ENCODE assay signal across 18 cellular contexts in the genomic region with DNA sequence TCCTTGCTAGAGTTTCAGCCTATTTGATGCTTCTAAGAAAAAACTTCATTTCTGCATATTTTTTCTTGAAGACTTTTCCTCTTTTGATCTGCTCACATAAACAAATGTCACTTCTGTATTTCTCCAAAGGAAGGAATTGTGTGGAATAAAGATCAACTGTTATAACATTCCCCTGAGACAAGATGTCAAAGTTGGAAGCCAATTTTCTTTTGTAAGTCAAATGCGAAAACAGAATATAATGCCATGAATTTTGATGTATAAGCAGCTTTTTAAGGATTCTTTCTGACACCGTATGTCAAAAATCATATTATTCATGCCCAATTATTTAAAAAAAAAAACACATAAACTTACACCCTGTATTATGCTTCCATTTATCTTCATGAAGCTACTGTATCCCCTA.
"Had no signal": no experiment of that assay in that cellular context is flagged by ENCODE, and none has a peak within 500 bp of the region (broad histone marks: within the 10 kb centered on the region; RNA-seq: fewer than 3 reads in every experiment).

No MANE protein-coding gene starts in this region.

- H3K36me3 Mint-ChIP-seq: naive B cell had no signal

- H3K4me3 ChIP-seq: colonic mucosa, gastroesophageal sphincter, lung, ovary, uterus had no signal

- H3K4me1 ChIP-seq: colonic mucosa, uterus had no signal

- DNase-seq: activated CD4-positive, alpha-beta T cell treated with anti-CD3 and anti-CD28 coated beads, Interleukin-2, amount 10 ng/mL, durations not matched to agents 7 days and 5 days; activated CD8-positive, alpha-beta memory T cell treated with anti-CD3 and anti-CD28 coated beads, Interleukin-2, amount 50 U/mL, for 4 hours; activated naive CD4-positive, alpha-beta T cell treated with anti-CD3 and anti-CD28 coated beads for 36 hours; activated T-cell treated with anti-CD3 and anti-CD28 coated beads, Interleukin-2, amount 50 U/mL, for 4 hours; brain microvascular endothelial cell; central memory CD4-positive, alpha-beta T cell; colonic mucosa; heart left ventricle; naive B cell; ovary; stimulated activated CD8-positive, alpha-beta memory T cell treated with anti-CD3 and anti-CD28 coated beads, Interleukin-4, amount 100 ng/mL, for 48 hours; stimulated activated naive CD4-positive, alpha-beta T cell; T-helper 1 cell; uterus had no signal

- H3K27me3 Mint-ChIP-seq: naive B cell had no signal

- H3K9me3 ChIP-seq: colonic mucosa, gastroesophageal sphincter, heart left ventricle, ovary, uterus had no signal

- H3K36me3 ChIP-seq: brain microvascular endothelial cell, colonic mucosa, gastroesophageal sphincter, heart left ventricle, ovary, uterus had no signal

- H3K27ac Mint-ChIP-seq: activated CD4-positive, alpha-beta T cell treated with anti-CD3 and anti-CD28 coated beads, Interleukin-2, amount 10 ng/mL, durations not matched to agents 7 days and 5 days; activated naive CD4-positive, alpha-beta T cell treated with anti-CD3 and anti-CD28 coated beads for 36 hours; naive B cell had no signal

- H3K27ac ChIP-seq: brain microvascular endothelial cell, colonic mucosa, gastroesophageal sphincter, ovary, uterus had no signal

- H3K9me3 Mint-ChIP-seq: activated CD4-positive, alpha-beta T cell treated with anti-CD3 and anti-CD28 coated beads, Interleukin-2, amount 10 ng/mL, durations not matched to agents 7 days and 5 days; activated naive CD4-positive, alpha-beta T cell treated with anti-CD3 and anti-CD28 coated beads for 36 hours; activated T-cell treated with anti-CD3 and anti-CD28 coated beads, Interleukin-2, amount 50 U/mL, for 4 hours; naive B cell had no signal

- H3K27me3 ChIP-seq: brain microvascular endothelial cell, colonic mucosa, ovary, uterus had no signal

- H3K4me3 Mint-ChIP-seq: activated CD4-positive, alpha-beta T cell treated with anti-CD3 and anti-CD28 coated beads, Interleukin-2, amount 10 ng/mL, durations not matched to agents 7 days and 5 days; activated naive CD4-positive, alpha-beta T cell treated with anti-CD3 and anti-CD28 coated beads for 36 hours; activated T-cell treated with anti-CD3 and anti-CD28 coated beads, Interleukin-2, amount 50 U/mL, for 4 hours; naive B cell had no signal

- ATAC-seq: activated CD4-positive, CD25-positive, alpha-beta regulatory T cell treated with anti-CD3 and anti-CD28 coated beads, Interleukin-2, amount 50 U/mL, for 24 hours; activated T-cell treated with anti-CD3 and anti-CD28 coated beads, Interleukin-2, amount 50 U/mL, for 4 hours; esophagus mucosa; gastroesophageal sphincter; heart left ventricle had no signal

- H3K4me1 Mint-ChIP-seq: activated CD4-positive, alpha-beta T cell treated with anti-CD3 and anti-CD28 coated beads, Interleukin-2, amount 10 ng/mL, durations not matched to agents 7 days and 5 days; naive B cell had no signal
